ENCODE assay signal across 20 cellular contexts in the genomic region with DNA sequence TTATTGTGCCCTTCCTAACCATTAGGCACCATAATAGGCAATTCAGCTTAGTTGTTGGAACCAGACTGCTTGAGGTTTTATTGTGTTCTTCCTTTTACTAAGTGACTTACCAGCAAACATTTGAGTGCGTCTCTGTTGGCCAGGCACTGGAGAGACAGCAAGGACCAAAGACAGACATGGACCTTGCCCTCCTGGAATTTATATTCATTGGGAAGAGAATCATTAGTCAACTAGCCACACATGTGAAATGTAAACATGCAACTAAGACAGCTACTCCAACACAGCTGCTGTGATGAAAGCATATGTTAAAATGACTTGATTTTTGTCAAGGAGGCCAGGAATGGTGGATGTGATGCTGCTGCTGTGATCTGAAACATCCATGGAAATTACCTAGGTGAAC.
DNase-seq lines count a peak whose midpoint lies in the region; ATAC-seq, FAIRE-seq and TF ChIP-seq lines count a peak whose summit lies in the region.
"Had no signal": no experiment of that assay in that cellular context is flagged by ENCODE, and none has a peak within 500 bp of the region (broad histone marks: within the 10 kb centered on the region; RNA-seq: fewer than 3 reads in every experiment).

No MANE protein-coding gene starts in this region.

- intact Hi-C loops in activated CD4-positive, alpha-beta T cell treated with anti-CD3 and anti-CD28 coated beads, Interleukin-2, amount 10 ng/mL, durations not matched to agents 24 days and 14 days (cut with micrococcal nuclease): no loop called here
- intact Hi-C loops in colonic mucosa (cut with DNase I): no loop called here
- intact Hi-C loops in left colon (cut with DNase I, micrococcal nuclease): no loop called here
- intact Hi-C loops in pancreas (cut with DNase I): no loop called here

- H3K27ac ChIP-seq in colonic mucosa (peak overlapping the region; percentile 29), pancreas (no peak overlapping the region)
- H3K27ac ChIP-seq: C4-2B, HL-60 had no signal

- no peak overlapping the region for H3K4me3 ChIP-seq in colonic mucosa
- no peak overlapping the region for H3K4me3 ChIP-seq in pancreas

- ATAC-seq in left colon: peak; percentile 76
- ATAC-seq in stimulated activated effector memory CD8-positive, alpha-beta T cell treated with anti-CD3 and anti-CD28 coated beads, Interleukin-12 subunit alpha, Interleukin-12 subunit beta, amount 100 ng/mL, for 72 hours: no peak
- ATAC-seq in esophagus mucosa: no peak
- no peak for ATAC-seq in pancreas
- ATAC-seq: PC-3 had no signal

- H3K4me1 ChIP-seq in colonic mucosa (no peaks in the 10 kb centered on the region), pancreas (no peaks in the 10 kb centered on the region)

- H3K27me3 ChIP-seq in colonic mucosa (no peaks in the 10 kb centered on the region), pancreas (no peaks in the 10 kb centered on the region)

- peaks cover 18% of the 10 kb centered on the region for H3K36me3 ChIP-seq in colonic mucosa
- H3K36me3 ChIP-seq in pancreas: no peaks in the 10 kb centered on the region

- TF ChIP-seq CTCF in colonic mucosa (IDR thresholded peaks at IDR 0.05): no peak
- TF ChIP-seq CTCF in pancreas (IDR thresholded peaks at IDR 0.05): no peak

- H3K36me3 Mint-ChIP-seq in activated CD4-positive, alpha-beta T cell treated with anti-CD3 and anti-CD28 coated beads, Interleukin-2, amount 10 ng/mL, durations not matched to agents 24 days and 14 days (ENCODE audit: low read depth): peaks cover 74% of the 10 kb centered on the region
- H3K36me3 Mint-ChIP-seq in stimulated activated effector memory CD8-positive, alpha-beta T cell treated with anti-CD3 and anti-CD28 coated beads, Interleukin-12 subunit alpha, Interleukin-12 subunit beta, amount 100 ng/mL, for 72 hours: peaks cover 99% of the 10 kb centered on the region

- no peak for FAIRE-seq in pancreas (lab: Jason Lieb, UNC)
- FAIRE-seq: A204.1, GM19239 had no signal

- H3K4me3 Mint-ChIP-seq in activated CD4-positive, alpha-beta T cell treated with anti-CD3 and anti-CD28 coated beads, Interleukin-2, amount 10 ng/mL, durations not matched to agents 24 days and 14 days: no peak overlapping the region
- no peak overlapping the region for H3K4me3 Mint-ChIP-seq in stimulated activated effector memory CD8-positive, alpha-beta T cell treated with anti-CD3 and anti-CD28 coated beads, Interleukin-12 subunit alpha, Interleukin-12 subunit beta, amount 100 ng/mL, for 72 hours

- H3K9me3 Mint-ChIP-seq in activated CD4-positive, alpha-beta T cell treated with anti-CD3 and anti-CD28 coated beads, Interleukin-2, amount 10 ng/mL, durations not matched to agents 24 days and 14 days: no peaks in the 10 kb centered on the region
- no peaks in the 10 kb centered on the region for H3K9me3 Mint-ChIP-seq in stimulated activated effector memory CD8-positive, alpha-beta T cell treated with anti-CD3 and anti-CD28 coated beads, Interleukin-12 subunit alpha, Interleukin-12 subunit beta, amount 100 ng/mL, for 72 hours

- no peak overlapping the region for H3K9ac ChIP-seq in colonic mucosa (ENCODE audit: low read depth in 2 of 2, low read length in 2 of 2)

- no peaks in the 10 kb centered on the region for H3K9me3 ChIP-seq in colonic mucosa
- no peaks in the 10 kb centered on the region for H3K9me3 ChIP-seq in pancreas

- H3K27ac Mint-ChIP-seq in activated CD4-positive, alpha-beta T cell treated with anti-CD3 and anti-CD28 coated beads, Interleukin-2, amount 10 ng/mL, durations not matched to agents 24 days and 14 days: peak overlapping the region; percentile 13
- H3K27ac Mint-ChIP-seq in stimulated activated effector memory CD8-positive, alpha-beta T cell treated with anti-CD3 and anti-CD28 coated beads, Interleukin-12 subunit alpha, Interleukin-12 subunit beta, amount 100 ng/mL, for 72 hours: peak overlapping the region; percentile 83

- H3K27me3 Mint-ChIP-seq in activated CD4-positive, alpha-beta T cell treated with anti-CD3 and anti-CD28 coated beads, Interleukin-2, amount 10 ng/mL, durations not matched to agents 24 days and 14 days: no peaks in the 10 kb centered on the region

- DNase-seq in activated CD4-positive, alpha-beta T cell treated with anti-CD3 and anti-CD28 coated beads, Interleukin-2, amount 10 ng/mL, durations not matched to agents 24 days and 14 days: no peak
- no peak for DNase-seq in activated CD4-positive, alpha-beta T cell treated with anti-CD3 and anti-CD28 coated beads, Interleukin-2, amount 50 U/mL, for 4 hours
- DNase-seq in colonic mucosa (no peak), left colon (no peak), pancreas (no peak), cerebellar cortex (ENCODE audit: low spot score) (no peak)
- DNase-seq in stimulated activated effector memory CD8-positive, alpha-beta T cell treated with anti-CD3 and anti-CD28 coated beads, Interleukin-12 subunit alpha, Interleukin-12 subunit beta, amount 100 ng/mL, for 72 hours (ENCODE audit: low spot score in 2 of 2): no peak
- DNase-seq: DMS79 treated with DMSO at 0.1 percent for 48 hours, GDM1, GOT3, KG1, NCI-H1092, NCI-H226, NCI-H526 treated with DMSO at 0.1 percent for 48 hours, PC-3 had no signal

- 76 to 89% methylated on average over 1 of the region's 1 CpG for WGBS in pancreas, 2 donors

- peaks cover 57% of the 10 kb centered on the region for H3K4me1 Mint-ChIP-seq in activated CD4-positive, alpha-beta T cell treated with anti-CD3 and anti-CD28 coated beads, Interleukin-2, amount 10 ng/mL, durations not matched to agents 24 days and 14 days
- H3K4me1 Mint-ChIP-seq in stimulated activated effector memory CD8-positive, alpha-beta T cell treated with anti-CD3 and anti-CD28 coated beads, Interleukin-12 subunit alpha, Interleukin-12 subunit beta, amount 100 ng/mL, for 72 hours: peaks cover 64% of the 10 kb centered on the region
